In genomic region chr5:1140818-1141189, GRCh38 we compare ENCODE assay signal across 2 cellular contexts.
TF ChIP-seq lines count a peak whose summit lies in the region.

No MANE protein-coding gene starts in this region.

TF ChIP-seq in IMR-90, 13 proteins besides CTCF, POLR2A, EP300 and RAD21:
- TF ChIP-seq NFE2L2 (IDR thresholded peaks at IDR 0.05; ENCODE audit: low read depth, low read length) (no peak), MAFK (IDR thresholded peaks at IDR 0.05; ENCODE audit: low read depth, low read length) (no peak), MXI1 (IDR thresholded peaks at IDR 0.05; ENCODE audit: borderline replicate concordance, low read depth, low read length) (no peak), SMC3 (IDR thresholded peaks at IDR 0.05; ENCODE audit: low read depth, low read length) (no peak), FOS (IDR thresholded peaks at IDR 0.05; ENCODE audit: low read depth, low read length) (no peak), CEBPB (IDR thresholded peaks at IDR 0.05; ENCODE audit: low read depth, low read length) (no peak), CHD1 (IDR thresholded peaks at IDR 0.05; ENCODE audit: low read depth, low read length) (no peak), RCOR1 (IDR thresholded peaks at IDR 0.05; ENCODE audit: insufficient replicate concordance, low read length) (no peak), USF2 (IDR thresholded peaks at IDR 0.05; ENCODE audit: low read depth, low read length) (no peak), RFX5 (IDR thresholded peaks at IDR 0.05; ENCODE audit: low read depth, low read length) (no peak), MAZ (IDR thresholded peaks at IDR 0.05; ENCODE audit: borderline replicate concordance, low read depth, low read length) (no peak), BHLHE40 (IDR thresholded peaks at IDR 0.05; ENCODE audit: low read depth, low read length) (no peak)
- TF ChIP-seq, protein P1, sequence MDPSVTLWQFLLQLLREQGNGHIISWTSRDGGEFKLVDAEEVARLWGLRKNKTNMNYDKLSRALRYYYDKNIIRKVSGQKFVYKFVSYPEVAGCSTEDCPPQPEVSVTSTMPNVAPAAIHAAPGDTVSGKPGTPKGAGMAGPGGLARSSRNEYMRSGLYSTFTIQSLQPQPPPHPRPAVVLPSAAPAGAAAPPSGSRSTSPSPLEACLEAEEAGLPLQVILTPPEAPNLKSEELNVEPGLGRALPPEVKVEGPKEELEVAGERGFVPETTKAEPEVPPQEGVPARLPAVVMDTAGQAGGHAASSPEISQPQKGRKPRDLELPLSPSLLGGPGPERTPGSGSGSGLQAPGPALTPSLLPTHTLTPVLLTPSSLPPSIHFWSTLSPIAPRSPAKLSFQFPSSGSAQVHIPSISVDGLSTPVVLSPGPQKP (IDR thresholded peaks at IDR 0.05; ENCODE audit: borderline replicate concordance, low read depth, low read length) = no peak
TF ChIP-seq in IMR-90: peak in this region for 0.

TF ChIP-seq in H1, 55 proteins besides CTCF, POLR2A, EP300 and RAD21:
- TF ChIP-seq SIRT6 (IDR thresholded peaks at IDR 0.05; ENCODE audit: low read length) (no peak), ASH2L (IDR thresholded peaks at IDR 0.05; ENCODE audit: low read length) (no peak), BCL11A (IDR thresholded peaks at IDR 0.05; ENCODE audit: low read depth in 2 of 2, low read length in 2 of 2) (no peak), SRF (IDR thresholded peaks at IDR 0.05; ENCODE audit: low read depth, low read length) (no peak)
